24 cellular contexts compared by ENCODE assay signal in genomic region chr6:74607934-74608333, GRCh38.
DNase-seq lines count a peak whose midpoint lies in the region; ATAC-seq and TF ChIP-seq lines count a peak whose summit lies in the region.
"Had no signal": no experiment of that assay in that cellular context is flagged by ENCODE, and none has a peak within 500 bp of the region (broad histone marks: within the 10 kb centered on the region; RNA-seq: fewer than 3 reads in every experiment).

No MANE protein-coding gene starts in this region.

- H3K27me3 Mint-ChIP-seq in MCF 10A (ENCODE audit: insufficient read depth, unreplicated experiment) (no peaks in the 10 kb centered on the region), WTC11 (ENCODE audit: low read depth) (no peaks in the 10 kb centered on the region)
- H3K27me3 Mint-ChIP-seq: activated CD4-positive, alpha-beta memory T cell treated with anti-CD3 and anti-CD28 coated beads for 36 hours; memory B cell; naive thymus-derived CD8-positive, alpha-beta T cell; stimulated activated naive CD8-positive, alpha-beta T cell treated with anti-CD3 and anti-CD28 coated beads, Interleukin-15, amount 100 ng/mL, for 72 hours; type B pancreatic cell had no signal

- 58% methylated on average over 3 of the region's 3 CpGs for WGBS in mammary epithelial cell (ENCODE audit: low coverage, missing lambda C conversion rate)

- H3K4me3 ChIP-seq in mammary epithelial cell (replicated peaks in 1 of 3; ENCODE audit: insufficient read depth in 1 of 3, low read depth in 2 of 3, low read length in 3 of 3) (no peak overlapping the region), fibroblast of the aortic adventitia (ENCODE audit: low read depth, low read length) (no peak overlapping the region)
- H3K4me3 ChIP-seq: BLaER1 treated with 17β-estradiol and CSF1 and Interleukin-3, amounts not matched to agents 10 nM and 100 nM; sigmoid colon had no signal

- H3K9ac ChIP-seq in mammary epithelial cell (ENCODE audit: insufficient read depth, low read length), result no peak overlapping the region
- H3K9ac ChIP-seq: BLaER1 treated with 17β-estradiol and CSF1 and Interleukin-3, amounts not matched to agents 10 nM and 100 nM had no signal

- H3K36me3 ChIP-seq in mammary epithelial cell (ENCODE audit: insufficient read depth, low read length), result no peaks in the 10 kb centered on the region
- H3K36me3 ChIP-seq: BLaER1 treated with 17β-estradiol and CSF1 and Interleukin-3, amounts not matched to agents 10 nM and 100 nM; sigmoid colon had no signal

- peak; percentile 63; the same call in 1 of the 2 replicates for ATAC-seq in WTC11
- ATAC-seq: naive thymus-derived CD8-positive, alpha-beta T cell; stimulated activated naive CD8-positive, alpha-beta T cell treated with anti-CD3 and anti-CD28 coated beads, Interleukin-15, amount 100 ng/mL, for 72 hours had no signal

- H3K4me3 Mint-ChIP-seq in MCF 10A (ENCODE audit: unreplicated experiment) (no peak overlapping the region), WTC11 (no peak overlapping the region)
- H3K4me3 Mint-ChIP-seq: activated CD4-positive, alpha-beta memory T cell treated with anti-CD3 and anti-CD28 coated beads for 36 hours; endodermal cell; memory B cell; naive thymus-derived CD8-positive, alpha-beta T cell; stimulated activated naive CD8-positive, alpha-beta T cell treated with anti-CD3 and anti-CD28 coated beads, Interleukin-15, amount 100 ng/mL, for 72 hours; type B pancreatic cell had no signal

- H3K27me3 ChIP-seq in mammary epithelial cell (ENCODE audit: insufficient read depth, low read length), result no peaks in the 10 kb centered on the region
- H3K27me3 ChIP-seq: BLaER1 treated with 17β-estradiol and CSF1 and Interleukin-3, amounts not matched to agents 10 nM and 100 nM; sigmoid colon had no signal

- no peak overlapping the region for H3K27ac ChIP-seq in mammary epithelial cell (ENCODE audit: insufficient read depth, low read depth, low read length)
- H3K27ac ChIP-seq: BLaER1 treated with 17β-estradiol and CSF1 and Interleukin-3, amounts not matched to agents 10 nM and 100 nM had no signal

- H3K9me3 ChIP-seq in mammary epithelial cell (replicated peaks; ENCODE audit: insufficient read depth, low read length), result no peaks in the 10 kb centered on the region
- H3K9me3 ChIP-seq: BLaER1 treated with 17β-estradiol and CSF1 and Interleukin-3, amounts not matched to agents 10 nM and 100 nM; sigmoid colon had no signal

- no peaks in the 10 kb centered on the region for H3K9me3 Mint-ChIP-seq in MCF 10A (ENCODE audit: unreplicated experiment)
- H3K9me3 Mint-ChIP-seq in WTC11, result no peaks in the 10 kb centered on the region
- H3K9me3 Mint-ChIP-seq: activated CD4-positive, alpha-beta memory T cell treated with anti-CD3 and anti-CD28 coated beads for 36 hours; endodermal cell; naive thymus-derived CD8-positive, alpha-beta T cell; type B pancreatic cell had no signal

- POLR2A ChIA-PET in MCF 10A (lab: Yijun Ruan, JAX) (interaction anchor here (0.7 to 2.3 kb wide), 3 partner anchors 9 to 142 kb away, joined by 3 to 12 read pairs (median 5); no protein-coding TSS in a partner anchor), WTC11 (lab: Charles Lee) (no interaction called here)

- no peak overlapping the region for H2AFZ ChIP-seq in mammary epithelial cell (ENCODE audit: low read depth, low read length)

- CTCF ChIA-PET in MCF 10A (lab: Yijun Ruan, JAX) (interaction anchor here (0.7 to 1.9 kb wide), 3 partner anchors 11 to 601 kb away, joined by 3 to 7 read pairs (median 5); no protein-coding TSS in a partner anchor), mammary epithelial cell (lab: Charles Lee; ENCODE audit: low non-redundant PET) (no interaction called here), WTC11 (lab: Charles Lee) (no interaction called here)

- peaks cover 43% of the 10 kb centered on the region for H3K4me1 ChIP-seq in mammary epithelial cell (ENCODE audit: insufficient read depth, low read length)

- H4K20me1 ChIP-seq in mammary epithelial cell (ENCODE audit: insufficient read depth, low read length), result no peaks in the 10 kb centered on the region
- H4K20me1 ChIP-seq: BLaER1 treated with 17β-estradiol and CSF1 and Interleukin-3, amounts not matched to agents 10 nM and 100 nM had no signal

- H3K27ac Mint-ChIP-seq in MCF 10A (ENCODE audit: low read depth, unreplicated experiment) (peak overlapping the region; percentile 67), WTC11 (no peak overlapping the region)
- H3K27ac Mint-ChIP-seq: activated CD4-positive, alpha-beta memory T cell treated with anti-CD3 and anti-CD28 coated beads for 36 hours; endodermal cell; memory B cell; stimulated activated naive CD8-positive, alpha-beta T cell treated with anti-CD3 and anti-CD28 coated beads, Interleukin-15, amount 100 ng/mL, for 72 hours; type B pancreatic cell had no signal

- peak; percentile 20 for DNase-seq in MCF 10A (ENCODE audit: unreplicated experiment)
- DNase-seq in mammary epithelial cell, result no peak
- no peak for DNase-seq in WTC11 (ENCODE audit: low spot score)
- peak; percentile 35 for DNase-seq in fibroblast of the aortic adventitia (ENCODE audit: low read depth)
- no peak for DNase-seq in stimulated activated CD4-positive, alpha-beta T cell treated with anti-CD3 and anti-CD28 coated beads, Interleukin-4, amount 100 ng/mL, for 1 hour
- no peak for DNase-seq in NCI-H1092 treated with DMSO at 0.1 percent for 48 hours (lab: John Stamatoyannopoulos, UW)
- DNase-seq in T-helper 9 cell, result no peak
- no peak for DNase-seq in putamen (ENCODE audit: low spot score)
- DNase-seq: 8988T; activated CD4-positive, alpha-beta memory T cell treated with anti-CD3 and anti-CD28 coated beads for 36 hours; activated naive CD4-positive, alpha-beta T cell; anterior cingulate cortex; endodermal cell; naive thymus-derived CD8-positive, alpha-beta T cell; NCI-H1092; NCI-H2029 treated with DMSO at 0.1 percent for 48 hours; NCI-H510A; sigmoid colon; stimulated activated CD4-positive, alpha-beta T cell treated with anti-CD3 and anti-CD28 coated beads, Interleukin-2, amount 100 ng/mL, for 24 hours; stimulated activated naive CD8-positive, alpha-beta T cell treated with anti-CD3 and anti-CD28 coated beads, Interleukin-15, amount 100 ng/mL, for 72 hours; SW 1271 had no signal

- intact Hi-C loops in MCF 10A (cut with micrococcal nuclease) (loop anchor here (10.0 kb wide), 2 partner anchors 267 to 597 kb away; partner anchors contain the start of gene COL12A1), mammary epithelial cell (cut with micrococcal nuclease) (loop anchor here (10.0 kb wide), 1 partner anchor 597 kb away; the partner anchor contains the start of gene COL12A1)

- H3K4me1 Mint-ChIP-seq in MCF 10A (ENCODE audit: insufficient read depth, unreplicated experiment) (peaks cover 45% of the 10 kb centered on the region), WTC11 (0 out of 2 replicates have a peak, but pooled peaks cover 7% of the 10 kb centered on the region)
- H3K4me1 Mint-ChIP-seq: endodermal cell; memory B cell; naive thymus-derived CD8-positive, alpha-beta T cell; stimulated activated naive CD8-positive, alpha-beta T cell treated with anti-CD3 and anti-CD28 coated beads, Interleukin-15, amount 100 ng/mL, for 72 hours had no signal

- TF ChIP-seq CTCF in MCF 10A (IDR thresholded peaks at IDR 0.05; ENCODE audit: unreplicated experiment), result no peak
- TF ChIP-seq CTCF in mammary epithelial cell (conservative IDR thresholded peaks at IDR 0.05 in 1 of 2, IDR thresholded peaks at IDR 0.05 in 1 of 2; ENCODE audit: extremely low read depth in 1 of 2, insufficient read depth in 1 of 2, low read depth in 1 of 2, low read length in 2 of 2), result no peak
- TF ChIP-seq CTCF in WTC11 (IDR thresholded peaks at IDR 0.05), result no peak
- TF ChIP-seq CTCF in fibroblast of the aortic adventitia (IDR thresholded peaks at IDR 0.05; ENCODE audit: insufficient read depth, low read length), result no peak

- H3K36me3 Mint-ChIP-seq in MCF 10A (ENCODE audit: insufficient read depth, unreplicated experiment) (no peaks in the 10 kb centered on the region), WTC11 (no peaks in the 10 kb centered on the region)
- H3K36me3 Mint-ChIP-seq: activated CD4-positive, alpha-beta memory T cell treated with anti-CD3 and anti-CD28 coated beads for 36 hours; memory B cell; naive thymus-derived CD8-positive, alpha-beta T cell; type B pancreatic cell had no signal

- no peaks in the 10 kb centered on the region for H3K79me2 ChIP-seq in mammary epithelial cell (ENCODE audit: insufficient read depth, low read length)

- in situ Hi-C loops in mammary epithelial cell (cut with MboI; ENCODE audit: low sequenced_read_pairs in 2 of 2), result no loop called here

- BruUV-seq in MCF 10A (replicated peaks; lab: Mats Ljungman, UMichigan) (no TSS peak), mammary epithelial cell (replicated peaks; lab: Mats Ljungman, UMichigan) (no TSS peak)

- no peak overlapping the region for H3K4me2 ChIP-seq in mammary epithelial cell (ENCODE audit: insufficient read depth, low read depth, low read length)

- dilution Hi-C loops in mammary epithelial cell (cut with HindIII; ENCODE audit: low sequenced_read_pairs), result no loop called here

TF ChIP-seq in WTC11, 78 proteins besides CTCF, POLR2A, EP300 and RAD21 (continues in another document):
- TF ChIP-seq USF2 (CRISPR knock-in tag; IDR thresholded peaks at IDR 0.05) (no peak), ATF3 (CRISPR knock-in tag; conservative IDR thresholded peaks at IDR 0.05) (no peak), RORB (CRISPR knock-in tag; IDR thresholded peaks at IDR 0.05) (no peak), MYBL2 (CRISPR knock-in tag; IDR thresholded peaks at IDR 0.05) (no peak), ESRRA (CRISPR knock-in tag; IDR thresholded peaks at IDR 0.05; ENCODE audit: borderline replicate concordance) (no peak), TEAD4 (CRISPR knock-in tag; IDR thresholded peaks at IDR 0.05) (no peak), ZNF423 (CRISPR knock-in tag; IDR thresholded peaks at IDR 0.05) (no peak), NFE2L1 (CRISPR knock-in tag; IDR thresholded peaks at IDR 0.05) (no peak), RELA (CRISPR knock-in tag; IDR thresholded peaks at IDR 0.05; ENCODE audit: borderline replicate concordance) (no peak)

Comparison
In these comparisons a context has a peak if more than half of its experiments do, and no peak if none do; other contexts are left out.
1. DNase-seq: peak in MCF 10A (single experiment) and fibroblast of the aortic adventitia (single experiment); none in mammary epithelial cell (single experiment), WTC11 (single experiment), stimulated activated CD4-positive, alpha-beta T cell treated with anti-CD3 and anti-CD28 coated beads, Interleukin-4, amount 100 ng/mL, for 1 hour (single experiment), NCI-H1092 treated with DMSO at 0.1 percent for 48 hours (single experiment), T-helper 9 cell (single experiment) and putamen (single experiment).